32 cellular contexts compared by ENCODE assay signal in genomic region chr2:179005976-179006375, GRCh38. TPM values are rescaled to one million over a fixed set of nuclear protein-coding genes. Genes with fewer than 3 reads are reported as not detected.
"Had no signal": no experiment of that assay in that cellular context is flagged by ENCODE, and none has a peak within 500 bp of the region (broad histone marks: within the 10 kb centered on the region; RNA-seq: fewer than 3 reads in every experiment).

No MANE protein-coding gene starts in this region.

- H3K4me1 ChIP-seq: pancreas, psoas muscle, right lobe of liver, sigmoid colon, spleen, suprapubic skin, thyroid gland, tibial nerve, upper lobe of left lung, vagina had no signal

- H3K27ac Mint-ChIP-seq: natural killer cell treated with Interleukin-12 subunit alpha and Interleukin-12 subunit beta and Interleukin-15 and Interleukin-18, amount 100 ng/mL, for 72 hours; nephron progenitor cell; stimulated activated memory B cell treated with anti-CD40 and anti-IgM and Interleukin-4, amounts not matched to agents 10 μg/mL and 1 μg/mL and 100 μg/mL, for 72 hours; stimulated activated naive CD8-positive, alpha-beta T cell treated with anti-CD3 and anti-CD28 coated beads, Interleukin-15, amount 100 ng/mL, for 72 hours had no signal

- H3K27ac ChIP-seq: neutrophil, pancreas, psoas muscle, right lobe of liver, sigmoid colon, spleen, suprapubic skin, thoracic aorta, thyroid gland, tibial nerve, upper lobe of left lung, vagina had no signal

- H3K4me3 Mint-ChIP-seq: naive thymus-derived CD8-positive, alpha-beta T cell; natural killer cell treated with Interleukin-12 subunit alpha and Interleukin-12 subunit beta and Interleukin-15 and Interleukin-18, amount 100 ng/mL, for 72 hours; nephron progenitor cell; neural crest cell; stimulated activated memory B cell treated with anti-CD40 and anti-IgM and Interleukin-4, amounts not matched to agents 10 μg/mL and 1 μg/mL and 100 μg/mL, for 72 hours; stimulated activated naive CD8-positive, alpha-beta T cell treated with anti-CD3 and anti-CD28 coated beads, Interleukin-15, amount 100 ng/mL, for 72 hours had no signal

- H3K27me3 ChIP-seq: neutrophil, pancreas, right lobe of liver, sigmoid colon, spleen, suprapubic skin, thyroid gland, tibial nerve, upper lobe of left lung, vagina had no signal

- H3K36me3 ChIP-seq: neutrophil, pancreas, right lobe of liver, sigmoid colon, spleen, suprapubic skin, thoracic aorta, thyroid gland, tibial nerve, upper lobe of left lung, vagina had no signal

- FAIRE-seq: pancreas, urothelium cell line had no signal

- H3K4me3 ChIP-seq: pancreas, psoas muscle, right lobe of liver, sigmoid colon, smooth muscle cell, spleen, suprapubic skin, thoracic aorta, thyroid gland, tibial nerve, upper lobe of left lung, vagina had no signal

- H3K4me2 ChIP-seq: smooth muscle cell had no signal

- H3K4me1 Mint-ChIP-seq: nephron progenitor cell; neural crest cell; stimulated activated naive CD8-positive, alpha-beta T cell treated with anti-CD3 and anti-CD28 coated beads, Interleukin-15, amount 100 ng/mL, for 72 hours had no signal

- H3K9me3 ChIP-seq: neutrophil, pancreas, psoas muscle, right lobe of liver, sigmoid colon, thoracic aorta, thyroid gland, vagina had no signal

- DNase-seq: naive thymus-derived CD8-positive, alpha-beta T cell; nephron progenitor cell; nucleus accumbens; pancreas; psoas muscle; right cardiac atrium; right lobe of liver; sigmoid colon; spleen; stimulated activated CD4-positive, alpha-beta T cell treated with anti-CD3 and anti-CD28 coated beads, Interleukin-12 subunit alpha, Interleukin-12 subunit beta, amount 100 ng/mL, for 4 hours; stimulated activated CD4-positive, alpha-beta T cell treated with anti-CD3 and anti-CD28 coated beads, Interleukin-1b, Interleukin-23, amount 100 ng/mL, for 48 hours; stimulated activated CD4-positive, alpha-beta T cell treated with anti-CD3 and anti-CD28 coated beads, Interleukin-4, amount 100 ng/mL, for 1 hour; stimulated activated CD4-positive, alpha-beta T cell treated with anti-CD3 and anti-CD28 coated beads, Interleukin-4, amount 100 ng/mL, for 4 hours; stimulated activated CD8-positive, alpha-beta memory T cell treated with anti-CD3 and anti-CD28 coated beads, Interleukin-4, amount 100 ng/mL, for 48 hours; stimulated activated naive CD4-positive, alpha-beta T cell; stimulated activated naive CD8-positive, alpha-beta T cell treated with anti-CD3 and anti-CD28 coated beads, Interleukin-15, amount 100 ng/mL, for 72 hours; stimulated activated naive CD8-positive, alpha-beta T cell treated with anti-CD3 and anti-CD28 coated beads, Interleukin-15, Interleukin-2, amounts not matched to agents 100 U/mL and 50 U/mL, for 24 hours; substantia nigra; thyroid gland; trophoblast cell; upper lobe of left lung had no signal

- H3K27me3 Mint-ChIP-seq: naive thymus-derived CD8-positive, alpha-beta T cell; natural killer cell treated with Interleukin-12 subunit alpha and Interleukin-12 subunit beta and Interleukin-15 and Interleukin-18, amount 100 ng/mL, for 72 hours; stimulated activated memory B cell treated with anti-CD40 and anti-IgM and Interleukin-4, amounts not matched to agents 10 μg/mL and 1 μg/mL and 100 μg/mL, for 72 hours; stimulated activated naive CD8-positive, alpha-beta T cell treated with anti-CD3 and anti-CD28 coated beads, Interleukin-15, amount 100 ng/mL, for 72 hours had no signal

RNA-seq across cellular contexts. Expression of gene CCDC141, which starts 44.0 kb away (rescaled TPM):
- total RNA-seq: neural crest cell, osteocyte had no signal
